11 cellular contexts compared by ENCODE assay signal in genomic region chr20:45355209-45355608, GRCh38. TPM values are rescaled to one million over a fixed set of nuclear protein-coding genes. Genes with fewer than 3 reads are reported as not detected.
DNase-seq lines count a peak whose midpoint lies in the region; ATAC-seq and TF ChIP-seq lines count a peak whose summit lies in the region.
"Had no signal": no experiment of that assay in that cellular context is flagged by ENCODE, and none has a peak within 500 bp of the region (broad histone marks: within the 10 kb centered on the region; RNA-seq: fewer than 3 reads in every experiment).

No MANE protein-coding gene starts in this region.

- DNase-seq in stimulated activated CD4-positive, alpha-beta T cell treated with anti-CD3 and anti-CD28 coated beads, Interleukin-15, amount 100 ng/mL, for 24 hours = peak; percentile 25
- DNase-seq in stimulated activated CD4-positive, alpha-beta T cell treated with anti-CD3 and anti-CD28 coated beads, Interleukin-1b, Interleukin-23, amount 100 ng/mL, for 48 hours = no peak
- no peak for DNase-seq in activated CD8-positive, alpha-beta T cell treated with anti-CD3 and anti-CD28 coated beads, Interleukin-2, amount 10 ng/mL, durations not matched to agents 7 days and 5 days
- peak in 1 of 2 donors; percentile 47 for DNase-seq in foreskin keratinocyte
- DNase-seq in vagina (ENCODE audit: extremely low spot score in 2 of 2) = no peak
- no peak for DNase-seq in NCI-H345 (lab: John Stamatoyannopoulos, UW)
- no peak for DNase-seq in sciatic nerve (ENCODE audit: low spot score)
- DNase-seq: NCI-H526; stimulated activated naive B cell treated with anti-CD40 and anti-IgM and Interleukin-4, amounts not matched to agents 10 μg/mL and 1 μg/mL and 100 μg/mL, for 72 hours had no signal

- no peak for TF ChIP-seq POLR2A in vagina (IDR thresholded peaks at IDR 0.05)

- peak overlapping the region; percentile 70 for H3K27ac Mint-ChIP-seq in activated CD8-positive, alpha-beta T cell treated with anti-CD3 and anti-CD28 coated beads, Interleukin-2, amount 10 ng/mL, durations not matched to agents 7 days and 5 days
- H3K27ac Mint-ChIP-seq: stimulated activated naive B cell treated with anti-CD40 and anti-IgM and Interleukin-4, amounts not matched to agents 10 μg/mL and 1 μg/mL and 100 μg/mL, for 72 hours had no signal

- H3K27me3 Mint-ChIP-seq in activated CD8-positive, alpha-beta T cell treated with anti-CD3 and anti-CD28 coated beads, Interleukin-2, amount 10 ng/mL, durations not matched to agents 7 days and 5 days (ENCODE audit: low read depth) = peaks cover 2% of the 10 kb centered on the region

- H3K36me3 Mint-ChIP-seq in activated CD8-positive, alpha-beta T cell treated with anti-CD3 and anti-CD28 coated beads, Interleukin-2, amount 10 ng/mL, durations not matched to agents 7 days and 5 days (ENCODE audit: low read depth) = no peaks in the 10 kb centered on the region
- H3K36me3 Mint-ChIP-seq: stimulated activated naive B cell treated with anti-CD40 and anti-IgM and Interleukin-4, amounts not matched to agents 10 μg/mL and 1 μg/mL and 100 μg/mL, for 72 hours had no signal

- peaks cover 42% of the 10 kb centered on the region for H3K4me1 ChIP-seq in foreskin keratinocyte
- H3K4me1 ChIP-seq in vagina = peaks cover 23% of the 10 kb centered on the region

- peak; percentile 69 for ATAC-seq in activated CD8-positive, alpha-beta T cell treated with anti-CD3 and anti-CD28 coated beads, Interleukin-2, amount 10 ng/mL, durations not matched to agents 7 days and 5 days
- ATAC-seq in foreskin keratinocyte (peak; percentile 42), GM18858 (IDR thresholded peaks at IDR 0.05; ENCODE audit: unreplicated experiment) (no peak), sciatic nerve (no peak)

- intact Hi-C loops in vagina (cut with DNase I) (loop anchor here (5.0 kb wide), 1 partner anchor 92 kb away; no protein-coding TSS in a partner anchor), sciatic nerve (cut with DNase I) (no loop called here)

- no peaks in the 10 kb centered on the region for H3K9me3 ChIP-seq in vagina

- peaks cover 59% of the 10 kb centered on the region for H3K4me1 Mint-ChIP-seq in activated CD8-positive, alpha-beta T cell treated with anti-CD3 and anti-CD28 coated beads, Interleukin-2, amount 10 ng/mL, durations not matched to agents 7 days and 5 days (ENCODE audit: low read depth)

- CTCF ChIA-PET in activated CD8-positive, alpha-beta T cell treated with anti-CD3 and anti-CD28 coated beads, Interleukin-2, amount 10 ng/mL, durations not matched to agents 7 days and 5 days (lab: Charles Lee) = interaction anchor here (0.9 to 5.7 kb wide), 8 partner anchors 9 to 416 kb away, joined by 4 to 36 read pairs (median 7); no protein-coding TSS in a partner anchor

- H3K4me3 Mint-ChIP-seq in activated CD8-positive, alpha-beta T cell treated with anti-CD3 and anti-CD28 coated beads, Interleukin-2, amount 10 ng/mL, durations not matched to agents 7 days and 5 days = peak overlapping the region; percentile 11
- H3K4me3 Mint-ChIP-seq: stimulated activated naive B cell treated with anti-CD40 and anti-IgM and Interleukin-4, amounts not matched to agents 10 μg/mL and 1 μg/mL and 100 μg/mL, for 72 hours had no signal

- TF ChIP-seq CTCF in foreskin keratinocyte (conservative IDR thresholded peaks at IDR 0.05) (no peak), vagina (IDR thresholded peaks at IDR 0.05) (no peak)

- POLR2A ChIA-PET in activated CD8-positive, alpha-beta T cell treated with anti-CD3 and anti-CD28 coated beads, Interleukin-2, amount 10 ng/mL, durations not matched to agents 7 days and 5 days (lab: Charles Lee) = interaction anchor here (0.8 kb wide), 1 partner anchor 8 kb away, joined by 3 read pairs; no protein-coding TSS in a partner anchor

- H3K9me3 Mint-ChIP-seq in activated CD8-positive, alpha-beta T cell treated with anti-CD3 and anti-CD28 coated beads, Interleukin-2, amount 10 ng/mL, durations not matched to agents 7 days and 5 days (ENCODE audit: insufficient read depth) = no peaks in the 10 kb centered on the region
- H3K9me3 Mint-ChIP-seq: stimulated activated naive B cell treated with anti-CD40 and anti-IgM and Interleukin-4, amounts not matched to agents 10 μg/mL and 1 μg/mL and 100 μg/mL, for 72 hours had no signal

- H3K4me3 ChIP-seq in vagina = no peak overlapping the region

- no peaks in the 10 kb centered on the region for H3K36me3 ChIP-seq in vagina

- H3K27ac ChIP-seq in foreskin keratinocyte = no peak overlapping the region
- peak overlapping the region; percentile 18 for H3K27ac ChIP-seq in vagina

- H3K27me3 ChIP-seq in foreskin keratinocyte (no peaks in the 10 kb centered on the region), vagina (no peaks in the 10 kb centered on the region)

RNA-seq across cellular contexts. Expression of gene SDC4, which starts 7.0 kb away (rescaled TPM):
- total RNA-seq in activated CD8-positive, alpha-beta T cell treated with anti-CD3 and anti-CD28 coated beads, Interleukin-2, amount 10 ng/mL, durations not matched to agents 7 days and 5 days = 1 to 10 TPM; 6.6 to 6.7 TPM
- total RNA-seq in foreskin keratinocyte (169 and 187 TPM in 2 replicates), vagina (62.6 TPM), sciatic nerve (77.7 TPM)
- polyA plus RNA-seq in foreskin keratinocyte = 136 and 143 TPM in 2 replicates

RNA-seq across cellular contexts. Expression of gene SYS1, which starts 7.7 kb away (rescaled TPM):
- 10 to 100 TPM; 28.0 to 30.8 TPM for total RNA-seq in activated CD8-positive, alpha-beta T cell treated with anti-CD3 and anti-CD28 coated beads, Interleukin-2, amount 10 ng/mL, durations not matched to agents 7 days and 5 days
- total RNA-seq in foreskin keratinocyte (18.0 and 18.7 TPM in 2 replicates), vagina (44.9 TPM), sciatic nerve (24.0 TPM)
- polyA plus RNA-seq in foreskin keratinocyte = 19.8 and 20.3 TPM in 2 replicates

RNA-seq across cellular contexts. Expression of gene TP53TG5, which starts 22.9 kb away (rescaled TPM):
- under 1 TPM in 1 of 2 experiments, not detected in 1; 0.16 TPM for total RNA-seq in activated CD8-positive, alpha-beta T cell treated with anti-CD3 and anti-CD28 coated beads, Interleukin-2, amount 10 ng/mL, durations not matched to agents 7 days and 5 days
- total RNA-seq in foreskin keratinocyte (not detected in 2 replicates), vagina (not detected), sciatic nerve (not detected)
- not detected in 2 replicates for polyA plus RNA-seq in foreskin keratinocyte
- total RNA-seq: epithelial cell of proximal tubule had no signal

RNA-seq across cellular contexts. Expression of gene MATN4, which starts 47.1 kb away (rescaled TPM):
- under 1 TPM in 1 of 2 experiments, not detected in 1; 0.39 TPM for total RNA-seq in activated CD8-positive, alpha-beta T cell treated with anti-CD3 and anti-CD28 coated beads, Interleukin-2, amount 10 ng/mL, durations not matched to agents 7 days and 5 days
- 0.10 TPM in 1 of 2 replicates, not detected in the other for total RNA-seq in foreskin keratinocyte
- polyA plus RNA-seq in foreskin keratinocyte = 0.02 and 0.06 TPM in 2 replicates
- not detected for total RNA-seq in vagina
- total RNA-seq in sciatic nerve = 0.22 TPM
- total RNA-seq: epithelial cell of proximal tubule had no signal

RNA-seq across cellular contexts. Expression of gene RBPJL, which starts 48.6 kb away (rescaled TPM):
- total RNA-seq in activated CD8-positive, alpha-beta T cell treated with anti-CD3 and anti-CD28 coated beads, Interleukin-2, amount 10 ng/mL, durations not matched to agents 7 days and 5 days = not detected
- total RNA-seq in foreskin keratinocyte = not detected in 2 replicates
- polyA plus RNA-seq in foreskin keratinocyte = not detected in 2 replicates
- not detected for total RNA-seq in vagina
- total RNA-seq in sciatic nerve = not detected
- total RNA-seq: epithelial cell of proximal tubule had no signal

Comparison
In these comparisons a context has a peak if more than half of its experiments do, and no peak if none do; other contexts are left out.
1. ATAC-seq: peak in activated CD8-positive, alpha-beta T cell treated with anti-CD3 and anti-CD28 coated beads, Interleukin-2, amount 10 ng/mL, durations not matched to agents 7 days and 5 days (single experiment) and foreskin keratinocyte (single experiment); none in GM18858 (single experiment) and sciatic nerve (single experiment).